In the genomic region with DNA sequence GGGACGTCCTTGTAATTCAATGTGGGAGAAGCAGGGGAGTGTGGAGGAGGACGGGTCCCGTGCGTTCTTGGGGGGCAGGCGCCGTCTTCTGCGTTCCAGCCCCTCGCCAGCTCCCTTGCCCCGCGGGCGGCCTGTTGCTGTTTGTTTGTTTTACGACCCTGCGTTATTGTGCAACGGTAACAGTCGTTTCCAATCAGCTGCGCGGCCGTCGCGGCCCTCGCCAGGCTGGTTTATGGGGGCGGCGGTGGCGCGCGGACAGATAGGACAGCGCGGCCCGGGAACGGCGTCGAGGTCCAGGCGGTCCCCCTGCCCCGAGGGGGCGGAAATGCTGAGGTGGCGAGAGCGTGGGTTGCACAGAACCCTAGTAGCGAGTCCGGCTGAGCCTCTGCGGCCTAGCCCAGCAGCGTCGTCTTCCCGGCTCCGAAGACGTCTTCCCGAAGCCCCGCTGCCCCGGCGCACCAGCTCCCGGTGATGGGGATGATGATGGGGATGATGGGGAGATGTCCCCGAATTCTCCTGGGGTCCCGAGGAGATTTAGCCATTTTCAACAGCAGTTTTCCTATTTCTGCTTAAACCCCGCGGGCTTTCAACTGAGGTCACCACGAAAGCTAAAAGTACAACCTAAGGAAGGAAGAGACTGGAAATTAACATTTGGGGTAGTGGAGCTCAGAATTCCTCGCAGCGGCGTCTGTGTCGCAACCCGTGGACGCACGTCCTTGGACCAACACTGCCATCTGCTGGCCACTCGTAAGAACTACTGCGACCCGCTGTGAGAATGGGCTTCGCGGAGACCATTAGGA, we compare ENCODE assay signal across 8 cellular contexts. TPM values are rescaled to one million over a fixed set of nuclear protein-coding genes. Genes with fewer than 3 reads are reported as not detected.
DNase-seq lines count a peak whose midpoint lies in the region; ATAC-seq and TF ChIP-seq lines count a peak whose summit lies in the region.

No MANE protein-coding gene starts in this region.

- DNase-seq in NCI-H1694 (lab: John Stamatoyannopoulos, UW): peak; percentile 46
- peak; percentile 69 for DNase-seq in UCSD-AML1 (lab: John Stamatoyannopoulos, UW; ENCODE audit: unreplicated experiment)
- peak; percentile 81 for DNase-seq in MCF 10A (ENCODE audit: unreplicated experiment)

- H3K27me3 Mint-ChIP-seq in MCF 10A (ENCODE audit: insufficient read depth, unreplicated experiment): peaks cover 23% of the 10 kb centered on the region

- peak; percentile 92 for TF ChIP-seq CTCF in MCF 10A (IDR thresholded peaks at IDR 0.05; ENCODE audit: unreplicated experiment)

- H3K9me3 Mint-ChIP-seq in MCF 10A (ENCODE audit: unreplicated experiment): no peaks in the 10 kb centered on the region

- intact Hi-C loops in MCF 10A (cut with micrococcal nuclease): loop anchor here (1.0 to 5.0 kb wide), 10 partner anchors 326 to 2000 kb away; no protein-coding TSS in a partner anchor

- H3K9ac ChIP-seq in iPS-20b (ENCODE audit: low read depth, low read length): no peak overlapping the region
- H3K9ac ChIP-seq in skeletal muscle tissue (ENCODE audit: low read depth in 1 of 3, low read length in 3 of 3): peak overlapping the region; percentile 43 to 69 (median 62)

- H3K36me3 ChIP-seq in iPS-20b (ENCODE audit: insufficient read depth, low read depth, low read length): no peaks in the 10 kb centered on the region
- no peaks in the 10 kb centered on the region for H3K36me3 ChIP-seq in skeletal muscle tissue (ENCODE audit: control insufficient read depth in 3 of 3, insufficient read depth in 3 of 3, low read length in 3 of 3)

- H3K27ac ChIP-seq in iPS-20b (ENCODE audit: low read length) (no peak overlapping the region), skeletal muscle tissue (ENCODE audit: low read depth, low read length) (peak overlapping the region; percentile 11)

- H3K36me3 Mint-ChIP-seq in MCF 10A (ENCODE audit: insufficient read depth, unreplicated experiment): no peaks in the 10 kb centered on the region

- H3K9me3 ChIP-seq in iPS-20b (ENCODE audit: insufficient read depth, low read depth, low read length) (no peaks in the 10 kb centered on the region; the same call in none of the 2 replicates), skeletal muscle tissue (ENCODE audit: control insufficient read depth in 3 of 3, low read length in 3 of 3) (no peaks in the 10 kb centered on the region)

- H3K4me3 ChIP-seq in GM08714 (ENCODE audit: low read length) (peak overlapping the region; percentile 2; the same call in 1 of the 2 replicates), iPS-20b (ENCODE audit: low read length) (peak overlapping the region; percentile 74), skeletal muscle tissue (ENCODE audit: low read length in 3 of 3) (peak overlapping the region; percentile 68 to 76 (median 68))

- H3K4me1 Mint-ChIP-seq in MCF 10A (ENCODE audit: insufficient read depth, unreplicated experiment): peaks cover 11% of the 10 kb centered on the region

- H3K4me3 Mint-ChIP-seq in MCF 10A (ENCODE audit: unreplicated experiment): peak overlapping the region; percentile 70

- peaks cover 63% of the 10 kb centered on the region for H3K27me3 ChIP-seq in iPS-20b (ENCODE audit: insufficient read depth, low read length)
- H3K27me3 ChIP-seq in skeletal muscle tissue (ENCODE audit: control insufficient read depth in 3 of 3, insufficient read depth in 3 of 3, low read length in 3 of 3): peaks cover 35 to 39% (median 35%) of the 10 kb centered on the region in 3 donors

- H3K27ac Mint-ChIP-seq in MCF 10A (ENCODE audit: low read depth, unreplicated experiment): no peak overlapping the region

- CTCF ChIA-PET in MCF 10A (lab: Yijun Ruan, JAX): interaction anchor here (0.5 to 4.3 kb wide), 98 partner anchors 8 to 1998 kb away, joined by 3 to 101 read pairs (median 4); no protein-coding TSS in a partner anchor

- POLR2A ChIA-PET in MCF 10A (lab: Yijun Ruan, JAX): interaction anchor here (0.7 to 1.5 kb wide), 3 partner anchors 1249 to 1964 kb away, joined by 3 to 4 read pairs (median 3); no protein-coding TSS in a partner anchor

- no peaks in the 10 kb centered on the region for H3K4me1 ChIP-seq in iPS-20b (ENCODE audit: insufficient read depth, low read length)
- H3K4me1 ChIP-seq in skeletal muscle tissue (ENCODE audit: control insufficient read depth in 3 of 3, insufficient read depth in 3 of 3, low read length in 3 of 3): peaks cover 23 to 36% (median 34%) of the 10 kb centered on the region in 3 donors

- no TSS peak for BruUV-seq in MCF 10A (replicated peaks; lab: Mats Ljungman, UMichigan)

- ATAC-seq in HG02623 (IDR thresholded peaks at IDR 0.05; ENCODE audit: unreplicated experiment): peak; percentile 54
- ATAC-seq in GM21737 (IDR thresholded peaks at IDR 0.05; ENCODE audit: unreplicated experiment): no peak

RNA-seq across cellular contexts. Expression of gene PDGFRA, which starts 4.8 kb away (rescaled TPM):
- total RNA-seq in MCF 10A (2022) (not detected in 2 replicates), skeletal muscle tissue (118 TPM)

Comparison
In these comparisons a context has a peak if more than half of its experiments do, and no peak if none do; other contexts are left out.
1. H3K4me3 ChIP-seq: peak in every context shown above with its lines; median percentile 74 in iPS-20b; 68 in skeletal muscle tissue; 2 in GM08714.
2. RNA of gene PDGFRA, which starts 4.8 kb away (total RNA-seq): 118 TPM in skeletal muscle tissue (single experiment); not detected in MCF 10A; every median in the first group is over 100 times any median in the second.
3. Peak in every context shown above with its lines, with median percentiles within 50 percentile points of each other: DNase-seq.